Comparison of ENCODE assay signal across 13 cellular contexts in the genomic region with DNA sequence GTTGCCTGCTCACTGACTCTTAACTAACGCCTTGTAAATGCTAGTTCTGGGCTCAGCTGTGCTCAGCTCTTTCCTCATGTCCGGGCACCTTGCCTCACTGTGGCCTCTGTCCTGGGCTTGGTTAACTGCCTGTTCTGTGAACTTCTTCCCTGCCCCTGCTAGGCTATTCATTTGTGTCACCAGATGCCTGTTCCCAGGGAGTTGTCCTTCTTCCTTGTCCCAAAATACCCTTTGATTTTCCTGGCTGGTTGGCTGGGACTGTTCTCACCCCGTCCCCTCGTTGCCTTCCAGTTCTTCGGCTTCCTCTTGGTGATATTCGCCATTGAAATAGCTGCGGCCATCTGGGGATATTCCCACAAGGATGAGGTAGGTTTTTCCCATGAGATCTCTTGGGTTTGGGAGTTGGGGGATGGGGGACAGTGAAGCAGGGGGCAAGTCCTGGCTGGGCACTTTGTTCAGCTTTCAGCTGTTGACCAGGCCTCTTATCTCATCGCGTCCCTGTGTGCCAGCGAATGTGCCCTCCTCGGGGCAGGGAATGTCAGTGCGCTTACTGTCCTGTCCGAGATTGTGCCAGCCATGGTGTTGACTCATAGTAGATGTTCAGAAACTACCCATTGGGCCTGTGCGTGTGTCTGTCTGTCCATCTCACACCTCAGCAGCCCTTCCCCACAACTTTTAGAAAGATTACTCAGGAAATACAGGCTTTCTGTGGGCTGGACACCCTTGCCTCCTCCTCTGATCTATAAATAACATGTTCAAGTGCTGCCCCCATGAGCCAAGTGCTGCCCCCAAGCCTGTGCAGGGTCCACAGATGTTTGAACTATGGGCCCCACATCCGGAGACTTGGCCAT. TPM values are rescaled to one million over a fixed set of nuclear protein-coding genes. Genes with fewer than 3 reads are reported as not detected.
DNase-seq lines count a peak whose midpoint lies in the region; ATAC-seq, FAIRE-seq and TF ChIP-seq lines count a peak whose summit lies in the region.
"Had no signal": no experiment of that assay in that cellular context is flagged by ENCODE, and none has a peak within 500 bp of the region (broad histone marks: within the 10 kb centered on the region; RNA-seq: fewer than 3 reads in every experiment).

No MANE protein-coding gene starts in this region.

- H3K9ac ChIP-seq in HCT116 (ENCODE audit: low read length), result no peak overlapping the region

- H3K27me3 ChIP-seq in HCT116 (ENCODE audit: insufficient read depth, low read length), result no peaks in the 10 kb centered on the region
- H3K27me3 ChIP-seq in small intestine (ENCODE audit: control insufficient read depth in 2 of 2, insufficient read depth in 2 of 2, low read length in 2 of 2), result no peaks in the 10 kb centered on the region
- no peaks in the 10 kb centered on the region for H3K27me3 ChIP-seq in PC-9 (ENCODE audit: insufficient read depth, low read depth)
- H3K27me3 ChIP-seq: SJSA1 had no signal

- H2AFZ ChIP-seq in HCT116 (ENCODE audit: low read depth, low read length, poor library complexity, severe bottlenecking), result no peak overlapping the region
- no peak overlapping the region for H2AFZ ChIP-seq in PC-9

- no peak for FAIRE-seq in small intestine (lab: Jason Lieb, UNC)
- FAIRE-seq: G401.6 had no signal

- WGBS in small intestine, 3 donors, result 31 to 59% (median 48%) methylated on average over 15 of the region's 15 CpGs

- H3K9me3 ChIP-seq in HCT116 (ENCODE audit: control insufficient read depth in 1 of 2, insufficient read depth in 1 of 2, low read depth in 1 of 2, low read length in 2 of 2) (no peaks in the 10 kb centered on the region), small intestine (ENCODE audit: control insufficient read depth, low read depth) (no peaks in the 10 kb centered on the region), PC-9 (ENCODE audit: insufficient read depth, low read depth) (no peaks in the 10 kb centered on the region)
- H3K9me3 ChIP-seq: SJSA1 had no signal

- H3K4me1 ChIP-seq in HCT116 (ENCODE audit: control insufficient read depth in 1 of 2, insufficient read depth in 2 of 2, low read length in 2 of 2) (peaks cover 35 to 36% of the 10 kb centered on the region in 2 experiments), small intestine (ENCODE audit: control insufficient read depth in 2 of 2, insufficient read depth in 1 of 2, low read depth in 1 of 2, low read length in 1 of 2) (peaks cover 22 to 31% of the 10 kb centered on the region in 2 donors), PC-9 (replicated peaks; ENCODE audit: insufficient read depth) (peaks cover 59% of the 10 kb centered on the region)

- H3K4me3 Mint-ChIP-seq in brain, result peak overlapping the region in 2 of 5 experiments; percentile 1 to 37
- H3K4me3 Mint-ChIP-seq: activated T-cell treated with anti-CD3 and anti-CD28 coated beads, Interleukin-2, amount 50 U/mL, for 24 hours had no signal

- RAD21 ChIA-PET in HCT116 (lab: Charles Lee; ENCODE audit: low non-redundant PET in 1 of 2, low total read pairs in 2 of 2, uncharacterized antibody in 2 of 2, unreplicated experiment in 2 of 2), result no interaction called here

- H3K9me2 ChIP-seq in HCT116 (ENCODE audit: insufficient read depth) (no peaks in the 10 kb centered on the region), PC-9 (ENCODE audit: insufficient read depth) (no peaks in the 10 kb centered on the region)

- no peaks in the 10 kb centered on the region for H4K20me1 ChIP-seq in HCT116 (ENCODE audit: insufficient read depth)
- no peaks in the 10 kb centered on the region for H4K20me1 ChIP-seq in PC-9 (ENCODE audit: insufficient read depth)

- H3K27ac ChIP-seq in HCT116 (ENCODE audit: low read depth, low read length) (no peak overlapping the region), small intestine (ENCODE audit: low read depth in 1 of 2, low read length in 1 of 2) (peak overlapping the region; percentile 38 to 94), PC-9 (no peak overlapping the region)
- H3K27ac ChIP-seq: epithelial cell of prostate, SJSA1 had no signal

- H3K4me1 Mint-ChIP-seq in brain, result peaks cover 71% of the 10 kb centered on the region

- TF ChIP-seq RAD21 in HCT116 (IDR thresholded peaks at IDR 0.05; ENCODE audit: low read depth), result peak; percentile 27; the same call in 1 of the 2 replicates

- TF ChIP-seq POLR2A in HCT116 (IDR thresholded peaks at IDR 0.05; ENCODE audit: borderline replicate concordance, extremely low read depth, insufficient read depth, insufficient read length), result no peak

- DNase-seq in HCT116 (ENCODE audit: low read depth, low spot score) (no peak), left kidney (ENCODE audit: low read depth, low spot score) (peak; percentile 42), small intestine (peak; percentile 91), T-helper 2 cell (no peak), PC-9 (no peak)
- DNase-seq: activated T-cell treated with anti-CD3 and anti-CD28 coated beads, Interleukin-2, amount 50 U/mL, for 24 hours; NCI-H1105 treated with DMSO at 0.1 percent for 48 hours had no signal

- no peak for ATAC-seq in HCT116
- no peak for ATAC-seq in GM21390 (IDR thresholded peaks at IDR 0.05; ENCODE audit: unreplicated experiment)
- ATAC-seq in GM21723 (IDR thresholded peaks at IDR 0.05; ENCODE audit: unreplicated experiment), result no peak

- H3K79me2 ChIP-seq in HCT116 (ENCODE audit: insufficient read depth, low read length) (peaks cover 31% of the 10 kb centered on the region; the same call in 1 of the 2 replicates), PC-9 (ENCODE audit: low read depth) (peaks cover 44% of the 10 kb centered on the region)

- no peak overlapping the region for H3K4me3 ChIP-seq in HCT116 (replicated peaks in 1 of 2; ENCODE audit: low read depth in 1 of 2, low read length in 2 of 2)
- no peak overlapping the region for H3K4me3 ChIP-seq in small intestine (ENCODE audit: low read depth in 1 of 2, low read length in 2 of 2)
- H3K4me3 ChIP-seq in PC-9, result no peak overlapping the region
- H3K4me3 ChIP-seq: SJSA1 had no signal

- peaks cover 6% of the 10 kb centered on the region for H3K36me3 Mint-ChIP-seq in brain

- BruUV-seq in HCT116 (replicated peaks; lab: Mats Ljungman, UMichigan), result TSS peak; percentile 12
- no TSS peak for BruUV-seq in PC-9 (replicated peaks; lab: Mats Ljungman, UMichigan)

- peaks cover 29 to 43% of the 10 kb centered on the region in 2 experiments for H3K36me3 ChIP-seq in HCT116 (ENCODE audit: control insufficient read depth in 1 of 2, insufficient read depth in 2 of 2, low read length in 2 of 2)
- H3K36me3 ChIP-seq in small intestine (ENCODE audit: control insufficient read depth in 2 of 2, insufficient read depth in 2 of 2, low read length in 2 of 2), result no peaks in the 10 kb centered on the region
- peaks cover 38% of the 10 kb centered on the region for H3K36me3 ChIP-seq in PC-9 (ENCODE audit: low read depth)

- POLR2A ChIA-PET in HCT116 (lab: Charles Lee) (no interaction called here), PC-9 (lab: Charles Lee; ENCODE audit: unreplicated experiment) (no interaction called here)

- intact Hi-C loops in HCT116 (cut with micrococcal nuclease), result no loop called here
- intact Hi-C loops in PC-9 (cut with micrococcal nuclease; ENCODE audit: unreplicated experiment), result no loop called here

- H3K27me3 Mint-ChIP-seq in brain, result peaks cover 3% of the 10 kb centered on the region
- H3K27me3 Mint-ChIP-seq: activated T-cell treated with anti-CD3 and anti-CD28 coated beads, Interleukin-2, amount 50 U/mL, for 24 hours had no signal

- CTCF ChIA-PET in HCT116 (lab: Charles Lee), result no interaction called here
- CTCF ChIA-PET in PC-9 (lab: Charles Lee), result no interaction called here

- peak overlapping the region; percentile 14 to 95 (median 78) for H3K27ac Mint-ChIP-seq in brain
- H3K27ac Mint-ChIP-seq: activated T-cell treated with anti-CD3 and anti-CD28 coated beads, Interleukin-2, amount 50 U/mL, for 24 hours had no signal

- H3K4me2 ChIP-seq in HCT116 (ENCODE audit: low read length) (no peak overlapping the region), PC-9 (no peak overlapping the region)

- peaks cover 63% of the 10 kb centered on the region for H3F3A ChIP-seq in PC-9 (ENCODE audit: insufficient read depth, low read depth)

- 0 out of 6 replicates have a peak, but pooled peaks of 1 of the 3 experiments have one; percentile 10 for TF ChIP-seq CTCF in HCT116 (IDR thresholded peaks at IDR 0.05 in 2 of 3, conservative IDR thresholded peaks at IDR 0.05 in 1 of 3; ENCODE audit: borderline replicate concordance in 1 of 3, insufficient read depth in 1 of 3, low read depth in 2 of 3, low read length in 2 of 3)
- TF ChIP-seq CTCF in brain (conservative IDR thresholded peaks at IDR 0.05), result no peak
- no peak for TF ChIP-seq CTCF in PC-9 (conservative IDR thresholded peaks at IDR 0.05)

- peaks cover 0 to 2% (median 0%) of the 10 kb centered on the region in 5 experiments for H3K9me3 Mint-ChIP-seq in brain
- H3K9me3 Mint-ChIP-seq: activated T-cell treated with anti-CD3 and anti-CD28 coated beads, Interleukin-2, amount 50 U/mL, for 24 hours had no signal

TF ChIP-seq in HCT116, 20 proteins besides CTCF, POLR2A, EP300 and RAD21 (continues in another document):
- TF ChIP-seq, protein P1, sequence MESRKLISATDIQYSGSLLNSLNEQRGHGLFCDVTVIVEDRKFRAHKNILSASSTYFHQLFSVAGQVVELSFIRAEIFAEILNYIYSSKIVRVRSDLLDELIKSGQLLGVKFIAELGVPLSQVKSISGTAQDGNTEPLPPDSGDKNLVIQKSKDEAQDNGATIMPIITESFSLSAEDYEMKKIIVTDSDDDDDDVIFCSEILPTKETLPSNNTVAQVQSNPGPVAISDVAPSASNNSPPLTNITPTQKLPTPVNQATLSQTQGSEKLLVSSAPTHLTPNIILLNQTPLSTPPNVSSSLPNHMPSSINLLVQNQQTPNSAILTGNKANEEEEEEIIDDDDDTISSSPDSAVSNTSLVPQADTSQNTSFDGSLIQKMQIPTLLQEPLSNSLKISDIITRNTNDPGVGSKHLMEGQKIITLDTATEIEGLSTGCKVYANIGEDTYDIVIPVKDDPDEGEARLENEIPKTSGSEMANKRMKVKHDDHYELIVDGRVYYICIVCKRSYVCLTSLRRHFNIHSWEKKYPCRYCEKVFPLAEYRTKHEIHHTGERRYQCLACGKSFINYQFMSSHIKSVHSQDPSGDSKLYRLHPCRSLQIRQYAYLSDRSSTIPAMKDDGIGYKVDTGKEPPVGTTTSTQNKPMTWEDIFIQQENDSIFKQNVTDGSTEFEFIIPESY (IDR thresholded peaks at IDR 0.05; ENCODE audit: extremely low read depth, insufficient replicate concordance, low read length), result no peak
- TF ChIP-seq SIN3A (IDR thresholded peaks at IDR 0.05; ENCODE audit: low read depth), result no peak
- no peak for TF ChIP-seq YY1 (IDR thresholded peaks at IDR 0.05; ENCODE audit: extremely low read depth, insufficient replicate concordance, low read depth, low read length)
- no peak for TF ChIP-seq SRF (IDR thresholded peaks at IDR 0.05; ENCODE audit: low read depth)
- no peak for TF ChIP-seq EZH2phosphoT487 (IDR thresholded peaks at IDR 0.05; ENCODE audit: borderline replicate concordance)
- no peak for TF ChIP-seq ELF1 (IDR thresholded peaks at IDR 0.05; ENCODE audit: borderline replicate concordance, low read depth)
- no peak for TF ChIP-seq EGR1 (IDR thresholded peaks at IDR 0.05; ENCODE audit: low read depth)
- no peak for TF ChIP-seq SP1 (IDR thresholded peaks at IDR 0.05; ENCODE audit: low read depth)

RNA-seq across cellular contexts. Expression of gene CD9, which starts 33.1 kb away (rescaled TPM):
- 182 TPM for total RNA-seq in HCT116 (2021; ENCODE audit: unreplicated experiment)
- 246 and 260 TPM in 2 replicates for polyA plus RNA-seq in HCT116 (2012)
- polyA plus RNA-seq in brain (ENCODE audit: insufficient read depth, low read depth, low replicate concordance), result 131 TPM
- 100 to 1,000 TPM in 1 of 3 donors, 10 to 100 TPM in 2; 46.2 to 296 (median 47.2) TPM for polyA plus RNA-seq in small intestine
- 319 and 374 TPM in 2 replicates for total RNA-seq in PC-9 (2021)

Comparison
In these comparisons a context has a peak if more than half of its experiments do, and no peak if none do; other contexts are left out.
1. DNase-seq: peak in left kidney (single experiment) and small intestine (single experiment); none in HCT116 (single experiment), T-helper 2 cell (0 of 5) and PC-9 (0 of 2).
2. H3K27ac ChIP-seq: peak in small intestine (2 of 2); none in HCT116 (single experiment) and PC-9 (single experiment).